20 cellular contexts compared by ENCODE assay signal in the genomic region with DNA sequence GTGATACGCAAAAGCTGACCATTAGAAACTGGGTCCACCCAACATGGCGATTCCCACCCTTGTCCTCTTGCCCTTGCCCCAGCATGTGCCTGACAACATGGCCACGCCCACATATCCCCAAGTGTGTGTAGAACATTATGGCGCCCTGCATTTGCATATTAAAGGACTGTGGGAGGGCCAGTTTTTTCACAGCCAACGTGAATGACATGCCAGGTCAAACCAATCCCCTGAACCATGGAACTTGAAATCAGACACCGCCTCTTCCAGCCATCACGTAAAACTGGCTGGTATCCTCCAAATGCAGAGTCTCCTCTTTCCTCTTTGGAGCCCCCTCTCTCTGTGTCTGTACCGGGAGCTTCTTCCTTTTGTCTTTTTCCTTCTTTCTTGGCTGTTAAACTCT.
DNase-seq lines count a peak whose midpoint lies in the region; ATAC-seq and TF ChIP-seq lines count a peak whose summit lies in the region.
"Had no signal": no experiment of that assay in that cellular context is flagged by ENCODE, and none has a peak within 500 bp of the region (broad histone marks: within the 10 kb centered on the region; RNA-seq: fewer than 3 reads in every experiment).

No MANE protein-coding gene starts in this region.

- peaks cover 6% of the 10 kb centered on the region for H3K9me3 Mint-ChIP-seq in activated CD4-positive, alpha-beta memory T cell treated with anti-CD3 and anti-CD28 coated beads for 36 hours

- no peak overlapping the region for H2BK5ac ChIP-seq in neuronal stem cell (ENCODE audit: low read length)

- no peak overlapping the region for H2AK5ac ChIP-seq in neuronal stem cell (ENCODE audit: low read depth, low read length)

- H3K9me3 ChIP-seq in neuronal stem cell (replicated peaks in 1 of 2; ENCODE audit: control insufficient read depth in 2 of 2, insufficient read depth in 1 of 2, low read depth in 1 of 2, low read length in 2 of 2), result no peaks in the 10 kb centered on the region
- H3K9me3 ChIP-seq: A549, Caco-2 had no signal

- no peaks in the 10 kb centered on the region for H3K36me3 ChIP-seq in neuronal stem cell (replicated peaks in 1 of 2; ENCODE audit: control insufficient read depth in 2 of 2, insufficient read depth in 2 of 2, low read length in 2 of 2)

- no peak overlapping the region for H3K4ac ChIP-seq in neuronal stem cell (ENCODE audit: low read length)

- no peak overlapping the region for H3K4me3 Mint-ChIP-seq in activated CD4-positive, alpha-beta memory T cell treated with anti-CD3 and anti-CD28 coated beads for 36 hours
- H3K4me3 Mint-ChIP-seq: CD4-positive, alpha-beta T cell had no signal

- POLR2A ChIA-PET in activated CD4-positive, alpha-beta memory T cell treated with anti-CD3 and anti-CD28 coated beads for 36 hours (lab: Charles Lee), result no interaction called here

- H3K27me3 ChIP-seq in neuronal stem cell (ENCODE audit: control insufficient read depth in 3 of 3, insufficient read depth in 3 of 3, low read depth in 1 of 3, low read length in 3 of 3), result no peaks in the 10 kb centered on the region

- no peak overlapping the region for H2BK15ac ChIP-seq in neuronal stem cell (ENCODE audit: low read length)

- H3K18ac ChIP-seq in neuronal stem cell (ENCODE audit: low read length), result no peak overlapping the region

- H3K4me3 ChIP-seq in neuronal stem cell (ENCODE audit: low read length in 2 of 2), result peak overlapping the region in 1 of 2 donors; percentile 25
- H3K4me3 ChIP-seq: A549, GM12878, GM23248 had no signal

- H3K27ac Mint-ChIP-seq in activated CD4-positive, alpha-beta memory T cell treated with anti-CD3 and anti-CD28 coated beads for 36 hours, result no peak overlapping the region
- H3K27ac Mint-ChIP-seq: CD4-positive, alpha-beta T cell had no signal

- no peak overlapping the region for H4K8ac ChIP-seq in neuronal stem cell (ENCODE audit: low read depth, low read length)

- H2BK12ac ChIP-seq in neuronal stem cell (ENCODE audit: low read length), result no peak overlapping the region

- WGBS in neuronal stem cell (ENCODE audit: extremely low coverage in 2 of 2, insufficient read length in 2 of 2, insufficient replicate concordance in 1 of 2), 2 donors, result no CpG with 5 or more reads among the region's 8 CpGs

- H3K4me1 Mint-ChIP-seq in activated CD4-positive, alpha-beta memory T cell treated with anti-CD3 and anti-CD28 coated beads for 36 hours (ENCODE audit: low read depth), result no peaks in the 10 kb centered on the region

- CTCF ChIA-PET in activated CD4-positive, alpha-beta memory T cell treated with anti-CD3 and anti-CD28 coated beads for 36 hours (lab: Charles Lee), result no interaction called here

- ATAC-seq in GM18505 (IDR thresholded peaks at IDR 0.05; ENCODE audit: unreplicated experiment), result no peak
- ATAC-seq: A549, GM12878, HCT116 had no signal

- H3K36me3 Mint-ChIP-seq in activated CD4-positive, alpha-beta memory T cell treated with anti-CD3 and anti-CD28 coated beads for 36 hours, result no peaks in the 10 kb centered on the region

- no peaks in the 10 kb centered on the region for H3K79me1 ChIP-seq in neuronal stem cell (ENCODE audit: low read depth, low read length)

- H4K91ac ChIP-seq in neuronal stem cell (ENCODE audit: low read depth, low read length, poor library complexity), result no peak overlapping the region

- intact Hi-C loops in activated CD4-positive, alpha-beta memory T cell treated with anti-CD3 and anti-CD28 coated beads for 36 hours (cut with micrococcal nuclease), result no loop called here

- H3K27me3 Mint-ChIP-seq in activated CD4-positive, alpha-beta memory T cell treated with anti-CD3 and anti-CD28 coated beads for 36 hours, result no peaks in the 10 kb centered on the region
- H3K27me3 Mint-ChIP-seq: CD4-positive, alpha-beta T cell had no signal

- no peak overlapping the region for H3K4me2 ChIP-seq in neuronal stem cell (ENCODE audit: insufficient read depth, low read length, poor library complexity, severe bottlenecking)
- H3K4me2 ChIP-seq: A549 had no signal

- no peak overlapping the region for H3K14ac ChIP-seq in neuronal stem cell (ENCODE audit: low read length)

- no peaks in the 10 kb centered on the region for H3K4me1 ChIP-seq in neuronal stem cell (ENCODE audit: control insufficient read depth in 2 of 2, insufficient read depth in 1 of 2, low read depth in 1 of 2, low read length in 2 of 2)
- H3K4me1 ChIP-seq: A549, Caco-2 had no signal

- no peak overlapping the region for H2BK120ac ChIP-seq in neuronal stem cell (ENCODE audit: low read depth, low read length)

- no peak overlapping the region for H3K23ac ChIP-seq in neuronal stem cell (ENCODE audit: low read depth, low read length, poor library complexity)

- H3K27ac ChIP-seq in neuronal stem cell (replicated peaks; ENCODE audit: low read length), result no peak overlapping the region
- H3K27ac ChIP-seq: A549, GM23248 had no signal

- peak overlapping the region; percentile 33 for H2AFZ ChIP-seq in neuronal stem cell (ENCODE audit: low read length)
- H2AFZ ChIP-seq: GM23248 had no signal

- no peak overlapping the region for H3K9ac ChIP-seq in neuronal stem cell (ENCODE audit: low read depth, low read length, poor library complexity)
- H3K9ac ChIP-seq: GM23248 had no signal

- TF ChIP-seq POLR2A in GM18505 (IDR thresholded peaks at IDR 0.05; ENCODE audit: borderline replicate concordance, extremely low read depth, insufficient read depth, insufficient read length), result no peak

- DNase-seq in NCI-H2029 (lab: John Stamatoyannopoulos, UW) (peak; percentile 51), NCI-H2029 treated with DMSO at 0.1 percent for 48 hours (lab: John Stamatoyannopoulos, UW) (no peak), HS-27A (ENCODE audit: low read depth) (peak; percentile 2), RPMI7951 (ENCODE audit: low read depth) (peak; percentile 41), neuronal stem cell (ENCODE audit: low spot score) (no peak)
- DNase-seq in activated CD4-positive, alpha-beta memory T cell treated with anti-CD3 and anti-CD28 coated beads for 36 hours, result no peak
- DNase-seq: Caco-2; CD4-positive, alpha-beta T cell; GM23248; KG1; MV-4-11; NCI-H2081 treated with DMSO at 0.1 percent for 48 hours; NCI-H510A treated with DMSO at 0.1 percent for 48 hours; NK-92 treated with Interleukin-12 subunit alpha and Interleukin-12 subunit beta, amount 100 ng/mL, for 24 hours; RPMI8226; SHP77 treated with DMSO at 0.1 percent for 48 hours had no signal

Comparison
In these comparisons a context has a peak if more than half of its experiments do, and no peak if none do; other contexts are left out.
1. DNase-seq: peak in NCI-H2029 (single experiment), HS-27A (single experiment) and RPMI7951 (single experiment); none in NCI-H2029 treated with DMSO at 0.1 percent for 48 hours (single experiment), neuronal stem cell (single experiment) and activated CD4-positive, alpha-beta memory T cell treated with anti-CD3 and anti-CD28 coated beads for 36 hours (single experiment).